In the genomic region with DNA sequence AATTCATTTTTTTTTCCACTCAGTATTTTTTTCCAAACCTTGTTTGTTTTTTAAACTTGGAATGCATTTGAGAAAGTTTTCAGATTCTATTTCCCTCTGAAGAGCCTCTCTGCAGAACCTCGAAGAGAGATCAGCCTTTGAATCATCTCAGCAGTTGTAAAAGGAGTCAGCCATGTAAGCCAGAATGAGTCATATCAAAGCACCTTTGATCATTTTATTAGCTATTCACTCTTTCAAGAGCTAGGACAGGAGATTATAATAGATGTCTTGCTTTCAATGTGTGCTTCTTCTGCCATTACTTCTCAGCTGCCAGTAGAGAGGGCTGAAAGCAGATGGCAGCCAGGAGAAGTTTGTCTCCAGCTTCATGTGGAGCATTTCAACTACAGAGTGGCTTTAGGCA, we compare ENCODE assay signal across 17 cellular contexts.
DNase-seq lines count a peak whose midpoint lies in the region; FAIRE-seq and TF ChIP-seq lines count a peak whose summit lies in the region.
"Had no signal": no experiment of that assay in that cellular context is flagged by ENCODE, and none has a peak within 500 bp of the region (broad histone marks: within the 10 kb centered on the region; RNA-seq: fewer than 3 reads in every experiment).

No MANE protein-coding gene starts in this region.

- H4K8ac ChIP-seq in neuronal stem cell (ENCODE audit: low read depth, low read length), result no peak overlapping the region

- no peak overlapping the region for H2AK5ac ChIP-seq in neuronal stem cell (ENCODE audit: low read depth, low read length)

- DNase-seq in NCI-H510A treated with DMSO at 0.1 percent for 48 hours (lab: John Stamatoyannopoulos, UW), result peak; percentile 0
- no peak for DNase-seq in NCI-H510A (lab: John Stamatoyannopoulos, UW)
- peak; percentile 0 for DNase-seq in HPDE6-E6E7 (ENCODE audit: extremely low spot score)
- DNase-seq in choroid plexus epithelial cell (ENCODE audit: low read depth), result peak; percentile 6
- no peak for DNase-seq in neuronal stem cell (ENCODE audit: low spot score)
- DNase-seq in NCI-H2227 (lab: John Stamatoyannopoulos, UW; ENCODE audit: unreplicated experiment), result no peak
- DNase-seq in frontal cortex (ENCODE audit: low spot score in 2 of 2), result no peak
- DNase-seq in stimulated activated naive CD4-positive, alpha-beta T cell (lab: John Stamatoyannopoulos, UW), result no peak
- DNase-seq: activated CD4-positive, alpha-beta memory T cell treated with anti-CD3 and anti-CD28 coated beads, Interleukin-2, amount 10 ng/mL, durations not matched to agents 7 days and 5 days; dorsolateral prefrontal cortex; head of caudate nucleus; naive thymus-derived CD4-positive, alpha-beta T cell; SHP77; stimulated activated CD4-positive, alpha-beta T cell treated with anti-CD3 and anti-CD28 coated beads, Interleukin-4, amount 100 ng/mL, for 4 hours had no signal

- no peak overlapping the region for H3K27ac ChIP-seq in neuronal stem cell (replicated peaks; ENCODE audit: low read length)
- H3K27ac ChIP-seq: dorsolateral prefrontal cortex, suprapubic skin had no signal

- no peak overlapping the region for H2BK15ac ChIP-seq in neuronal stem cell (ENCODE audit: low read length)

- no peak overlapping the region for H2BK120ac ChIP-seq in neuronal stem cell (ENCODE audit: low read depth, low read length)

- no CpG with 5 or more reads among the region's 1 CpG for WGBS in neuronal stem cell (ENCODE audit: extremely low coverage in 2 of 2, insufficient read length in 2 of 2, insufficient replicate concordance in 1 of 2), 2 donors

- no peak overlapping the region for H2BK5ac ChIP-seq in neuronal stem cell (ENCODE audit: low read length)

- H3K36me3 ChIP-seq in neuronal stem cell (replicated peaks in 1 of 2; ENCODE audit: control insufficient read depth in 2 of 2, insufficient read depth in 2 of 2, low read length in 2 of 2), result no peaks in the 10 kb centered on the region
- H3K36me3 ChIP-seq: suprapubic skin had no signal

- H3K4ac ChIP-seq in neuronal stem cell (ENCODE audit: low read length), result no peak overlapping the region

- H3K14ac ChIP-seq in neuronal stem cell (ENCODE audit: low read length), result no peak overlapping the region

- H4K91ac ChIP-seq in neuronal stem cell (ENCODE audit: low read depth, low read length, poor library complexity), result no peak overlapping the region

- TF ChIP-seq CTCF in choroid plexus epithelial cell (conservative IDR thresholded peaks at IDR 0.05; ENCODE audit: low read depth, low read length), result no peak

- H3K9me3 ChIP-seq in neuronal stem cell (replicated peaks in 1 of 2; ENCODE audit: control insufficient read depth in 2 of 2, insufficient read depth in 1 of 2, low read depth in 1 of 2, low read length in 2 of 2), result no peaks in the 10 kb centered on the region
- H3K9me3 ChIP-seq: suprapubic skin had no signal

- H3K18ac ChIP-seq in neuronal stem cell (ENCODE audit: low read length), result no peak overlapping the region

- no peaks in the 10 kb centered on the region for H3K27me3 ChIP-seq in neuronal stem cell (ENCODE audit: control insufficient read depth in 3 of 3, insufficient read depth in 3 of 3, low read depth in 1 of 3, low read length in 3 of 3)
- H3K27me3 ChIP-seq: dorsolateral prefrontal cortex, suprapubic skin had no signal

- H3K4me1 ChIP-seq in neuronal stem cell (ENCODE audit: control insufficient read depth in 2 of 2, insufficient read depth in 1 of 2, low read depth in 1 of 2, low read length in 2 of 2), result peaks cover 4 to 10% of the 10 kb centered on the region in 2 donors
- H3K4me1 ChIP-seq: suprapubic skin had no signal

- no peak overlapping the region for H3K9ac ChIP-seq in neuronal stem cell (ENCODE audit: low read depth, low read length, poor library complexity)

- peak overlapping the region; percentile 48 for H2AFZ ChIP-seq in neuronal stem cell (ENCODE audit: low read length)

- H2BK12ac ChIP-seq in neuronal stem cell (ENCODE audit: low read length), result no peak overlapping the region

- no peaks in the 10 kb centered on the region for H3K79me1 ChIP-seq in neuronal stem cell (ENCODE audit: low read depth, low read length)

- H3K4me3 ChIP-seq in choroid plexus epithelial cell (ENCODE audit: low read depth, low read length) (no peak overlapping the region), neuronal stem cell (ENCODE audit: low read length in 2 of 2) (no peak overlapping the region)
- H3K4me3 ChIP-seq: dorsolateral prefrontal cortex, suprapubic skin had no signal

- no peak for FAIRE-seq in frontal cortex (lab: Jason Lieb, UNC)
- FAIRE-seq: A204.1, D721Med had no signal

- H3K4me2 ChIP-seq in neuronal stem cell (ENCODE audit: insufficient read depth, low read length, poor library complexity, severe bottlenecking), result no peak overlapping the region

- H3K23ac ChIP-seq in neuronal stem cell (ENCODE audit: low read depth, low read length, poor library complexity), result no peak overlapping the region

Comparison
In these comparisons a context has a peak if more than half of its experiments do, and no peak if none do; other contexts are left out.
1. DNase-seq: peak in NCI-H510A treated with DMSO at 0.1 percent for 48 hours (single experiment), HPDE6-E6E7 (single experiment) and choroid plexus epithelial cell (single experiment); none in NCI-H510A (single experiment), neuronal stem cell (single experiment), NCI-H2227 (single experiment), frontal cortex (0 of 2) and stimulated activated naive CD4-positive, alpha-beta T cell (0 of 6).